ENCODE assay signal across 2 cellular contexts in genomic region chr2:68217729-68218128, GRCh38.
TF ChIP-seq lines count a peak whose summit lies in the region.

No MANE protein-coding gene starts in this region.

TF ChIP-seq in IMR-90, 13 proteins besides CTCF, POLR2A, EP300 and RAD21:
- no peak for TF ChIP-seq RFX5 (IDR thresholded peaks at IDR 0.05; ENCODE audit: low read depth, low read length)
- TF ChIP-seq BHLHE40 (IDR thresholded peaks at IDR 0.05; ENCODE audit: low read depth, low read length) = no peak
- TF ChIP-seq, protein P1, sequence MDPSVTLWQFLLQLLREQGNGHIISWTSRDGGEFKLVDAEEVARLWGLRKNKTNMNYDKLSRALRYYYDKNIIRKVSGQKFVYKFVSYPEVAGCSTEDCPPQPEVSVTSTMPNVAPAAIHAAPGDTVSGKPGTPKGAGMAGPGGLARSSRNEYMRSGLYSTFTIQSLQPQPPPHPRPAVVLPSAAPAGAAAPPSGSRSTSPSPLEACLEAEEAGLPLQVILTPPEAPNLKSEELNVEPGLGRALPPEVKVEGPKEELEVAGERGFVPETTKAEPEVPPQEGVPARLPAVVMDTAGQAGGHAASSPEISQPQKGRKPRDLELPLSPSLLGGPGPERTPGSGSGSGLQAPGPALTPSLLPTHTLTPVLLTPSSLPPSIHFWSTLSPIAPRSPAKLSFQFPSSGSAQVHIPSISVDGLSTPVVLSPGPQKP (IDR thresholded peaks at IDR 0.05; ENCODE audit: borderline replicate concordance, low read depth, low read length) = no peak
- no peak for TF ChIP-seq MXI1 (IDR thresholded peaks at IDR 0.05; ENCODE audit: borderline replicate concordance, low read depth, low read length)
- no peak for TF ChIP-seq FOS (IDR thresholded peaks at IDR 0.05; ENCODE audit: low read depth, low read length)
- no peak for TF ChIP-seq USF2 (IDR thresholded peaks at IDR 0.05; ENCODE audit: low read depth, low read length)
- TF ChIP-seq MAZ (IDR thresholded peaks at IDR 0.05; ENCODE audit: borderline replicate concordance, low read depth, low read length) = no peak
- TF ChIP-seq RCOR1 (IDR thresholded peaks at IDR 0.05; ENCODE audit: insufficient replicate concordance, low read length) = no peak
TF ChIP-seq in IMR-90: peak in this region for 0.

TF ChIP-seq in GM12878, 131 proteins besides CTCF, POLR2A, EP300 and RAD21:
- TF ChIP-seq POLR2AphosphoS2 (IDR thresholded peaks at IDR 0.05; ENCODE audit: low read depth, low read length) = no peak
- no peak for TF ChIP-seq CHD4 (IDR thresholded peaks at IDR 0.05)
- no peak for TF ChIP-seq TCF3 (IDR thresholded peaks at IDR 0.05; ENCODE audit: borderline replicate concordance, insufficient read depth, low read depth, low read length)
- TF ChIP-seq RCOR1 (conservative IDR thresholded peaks at IDR 0.05; ENCODE audit: low read depth, low read length) = no peak
- no peak for TF ChIP-seq CREM (IDR thresholded peaks at IDR 0.05; ENCODE audit: low read depth)
- no peak for TF ChIP-seq PAX8 (IDR thresholded peaks at IDR 0.05)
- no peak for TF ChIP-seq NFXL1 (IDR thresholded peaks at IDR 0.05; ENCODE audit: borderline replicate concordance)
- no peak for TF ChIP-seq IKZF1 (conservative IDR thresholded peaks at IDR 0.05)
- TF ChIP-seq GABPA (IDR thresholded peaks at IDR 0.05; ENCODE audit: low read depth) = no peak
- TF ChIP-seq, protein P2, sequence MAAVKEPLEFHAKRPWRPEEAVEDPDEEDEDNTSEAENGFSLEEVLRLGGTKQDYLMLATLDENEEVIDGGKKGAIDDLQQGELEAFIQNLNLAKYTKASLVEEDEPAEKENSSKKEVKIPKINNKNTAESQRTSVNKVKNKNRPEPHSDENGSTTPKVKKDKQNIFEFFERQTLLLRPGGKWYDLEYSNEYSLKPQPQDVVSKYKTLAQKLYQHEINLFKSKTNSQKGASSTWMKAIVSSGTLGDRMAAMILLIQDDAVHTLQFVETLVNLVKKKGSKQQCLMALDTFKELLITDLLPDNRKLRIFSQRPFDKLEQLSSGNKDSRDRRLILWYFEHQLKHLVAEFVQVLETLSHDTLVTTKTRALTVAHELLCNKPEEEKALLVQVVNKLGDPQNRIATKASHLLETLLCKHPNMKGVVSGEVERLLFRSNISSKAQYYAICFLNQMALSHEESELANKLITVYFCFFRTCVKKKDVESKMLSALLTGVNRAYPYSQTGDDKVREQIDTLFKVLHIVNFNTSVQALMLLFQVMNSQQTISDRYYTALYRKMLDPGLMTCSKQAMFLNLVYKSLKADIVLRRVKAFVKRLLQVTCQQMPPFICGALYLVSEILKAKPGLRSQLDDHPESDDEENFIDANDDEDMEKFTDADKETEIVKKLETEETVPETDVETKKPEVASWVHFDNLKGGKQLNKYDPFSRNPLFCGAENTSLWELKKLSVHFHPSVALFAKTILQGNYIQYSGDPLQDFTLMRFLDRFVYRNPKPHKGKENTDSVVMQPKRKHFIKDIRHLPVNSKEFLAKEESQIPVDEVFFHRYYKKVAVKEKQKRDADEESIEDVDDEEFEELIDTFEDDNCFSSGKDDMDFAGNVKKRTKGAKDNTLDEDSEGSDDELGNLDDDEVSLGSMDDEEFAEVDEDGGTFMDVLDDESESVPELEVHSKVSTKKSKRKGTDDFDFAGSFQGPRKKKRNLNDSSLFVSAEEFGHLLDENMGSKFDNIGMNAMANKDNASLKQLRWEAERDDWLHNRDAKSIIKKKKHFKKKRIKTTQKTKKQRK (IDR thresholded peaks at IDR 0.05; ENCODE audit: low read depth, low read length) = no peak
- no peak for TF ChIP-seq SIN3A (IDR thresholded peaks at IDR 0.05; ENCODE audit: low read depth, low read length)
- TF ChIP-seq ZBTB4 (CRISPR knock-in tag; IDR thresholded peaks at IDR 0.05) = no peak
- TF ChIP-seq, protein P3, sequence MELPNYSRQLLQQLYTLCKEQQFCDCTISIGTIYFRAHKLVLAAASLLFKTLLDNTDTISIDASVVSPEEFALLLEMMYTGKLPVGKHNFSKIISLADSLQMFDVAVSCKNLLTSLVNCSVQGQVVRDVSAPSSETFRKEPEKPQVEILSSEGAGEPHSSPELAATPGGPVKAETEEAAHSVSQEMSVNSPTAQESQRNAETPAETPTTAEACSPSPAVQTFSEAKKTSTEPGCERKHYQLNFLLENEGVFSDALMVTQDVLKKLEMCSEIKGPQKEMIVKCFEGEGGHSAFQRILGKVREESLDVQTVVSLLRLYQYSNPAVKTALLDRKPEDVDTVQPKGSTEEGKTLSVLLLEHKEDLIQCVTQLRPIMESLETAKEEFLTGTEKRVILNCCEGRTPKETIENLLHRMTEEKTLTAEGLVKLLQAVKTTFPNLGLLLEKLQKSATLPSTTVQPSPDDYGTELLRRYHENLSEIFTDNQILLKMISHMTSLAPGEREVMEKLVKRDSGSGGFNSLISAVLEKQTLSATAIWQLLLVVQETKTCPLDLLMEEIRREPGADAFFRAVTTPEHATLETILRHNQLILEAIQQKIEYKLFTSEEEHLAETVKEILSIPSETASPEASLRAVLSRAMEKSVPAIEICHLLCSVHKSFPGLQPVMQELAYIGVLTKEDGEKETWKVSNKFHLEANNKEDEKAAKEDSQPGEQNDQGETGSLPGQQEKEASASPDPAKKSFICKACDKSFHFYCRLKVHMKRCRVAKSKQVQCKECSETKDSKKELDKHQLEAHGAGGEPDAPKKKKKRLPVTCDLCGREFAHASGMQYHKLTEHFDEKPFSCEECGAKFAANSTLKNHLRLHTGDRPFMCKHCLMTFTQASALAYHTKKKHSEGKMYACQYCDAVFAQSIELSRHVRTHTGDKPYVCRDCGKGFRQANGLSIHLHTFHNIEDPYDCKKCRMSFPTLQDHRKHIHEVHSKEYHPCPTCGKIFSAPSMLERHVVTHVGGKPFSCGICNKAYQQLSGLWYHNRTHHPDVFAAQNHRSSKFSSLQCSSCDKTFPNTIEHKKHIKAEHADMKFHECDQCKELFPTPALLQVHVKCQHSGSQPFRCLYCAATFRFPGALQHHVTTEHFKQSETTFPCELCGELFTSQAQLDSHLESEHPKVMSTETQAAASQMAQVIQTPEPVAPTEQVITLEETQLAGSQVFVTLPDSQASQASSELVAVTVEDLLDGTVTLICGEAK (IDR thresholded peaks at IDR 0.05; ENCODE audit: borderline replicate concordance) = no peak
- TF ChIP-seq SREBF2 (IDR thresholded peaks at IDR 0.05; ENCODE audit: low read length) = no peak
- no peak for TF ChIP-seq RAD51 (IDR thresholded peaks at IDR 0.05)
